In the genomic region with DNA sequence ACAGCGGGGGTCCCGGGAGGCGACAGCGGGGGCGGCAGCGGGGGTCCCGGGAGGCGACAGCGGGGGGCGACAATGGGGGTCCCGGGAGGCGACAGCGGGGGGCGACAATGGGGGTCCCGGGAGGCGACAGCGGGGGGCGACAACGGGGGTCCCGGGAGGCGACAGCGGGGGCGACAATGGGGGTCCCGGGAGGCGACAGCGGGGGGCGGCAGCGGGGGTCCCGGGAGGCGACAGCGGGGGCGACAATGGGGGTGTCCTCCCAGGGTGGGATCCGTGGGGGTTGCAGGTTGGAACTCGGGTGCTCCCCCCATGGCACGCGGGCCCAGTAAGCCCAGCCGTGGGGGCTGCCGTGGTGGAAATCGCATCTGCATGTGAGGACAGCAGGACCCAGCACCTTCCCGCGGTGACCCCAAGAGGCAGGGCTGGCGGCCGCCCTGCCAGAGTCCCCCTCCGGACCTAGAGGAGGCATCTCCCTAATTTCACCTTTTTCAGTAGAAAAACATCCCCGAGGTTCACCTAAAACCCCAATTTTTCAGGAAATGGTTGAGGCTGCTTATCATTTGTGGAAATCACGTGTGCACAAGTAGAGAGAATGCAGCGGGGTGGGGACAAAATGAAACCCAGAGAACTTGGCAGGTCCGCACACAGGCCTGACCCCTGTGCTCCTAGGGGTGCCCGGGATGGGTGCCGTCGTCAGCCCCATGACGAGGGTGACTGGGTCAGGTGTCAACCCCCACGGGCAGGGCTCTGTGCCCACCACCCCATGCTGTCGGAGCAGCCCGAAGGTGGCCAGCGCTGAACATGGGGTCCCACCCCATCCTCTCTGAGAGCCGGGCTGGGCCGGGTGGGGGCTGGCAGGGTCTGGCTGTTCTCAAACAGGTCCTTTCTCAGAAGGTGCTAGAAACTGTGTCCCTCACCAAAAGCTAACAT, we compare ENCODE assay signal across 15 cellular contexts. TPM values are rescaled to one million over a fixed set of nuclear protein-coding genes. Genes with fewer than 3 reads are reported as not detected.
DNase-seq lines count a peak whose midpoint lies in the region; ATAC-seq lines count a peak whose summit lies in the region.
"Had no signal": no experiment of that assay in that cellular context is flagged by ENCODE, and none has a peak within 500 bp of the region (broad histone marks: within the 10 kb centered on the region; RNA-seq: fewer than 3 reads in every experiment).

No MANE protein-coding gene starts in this region.

- H3K27me3 Mint-ChIP-seq in CD4-positive, CD25-positive, alpha-beta regulatory T cell = peaks cover 4% of the 10 kb centered on the region
- H3K27me3 Mint-ChIP-seq in central memory CD8-positive, alpha-beta T cell = no peaks in the 10 kb centered on the region
- peaks cover 0 to 2% (median 0%) of the 10 kb centered on the region in 5 donors for H3K27me3 Mint-ChIP-seq in naive thymus-derived CD8-positive, alpha-beta T cell

- H4K20me1 ChIP-seq in BLaER1 = no peaks in the 10 kb centered on the region

- peaks cover 9% of the 10 kb centered on the region for H3K27me3 ChIP-seq in BLaER1
- H3K27me3 ChIP-seq in CD4-positive, CD25-positive, alpha-beta regulatory T cell (ENCODE audit: control insufficient read depth, insufficient read depth, low read length) = no peaks in the 10 kb centered on the region
- H3K27me3 ChIP-seq: SJCRH30, tibial nerve had no signal

- H3K36me3 ChIP-seq in BLaER1 = no peaks in the 10 kb centered on the region
- H3K36me3 ChIP-seq in CD4-positive, CD25-positive, alpha-beta regulatory T cell (ENCODE audit: control insufficient read depth, insufficient read depth, low read length) = no peaks in the 10 kb centered on the region
- H3K36me3 ChIP-seq: left lung, SJCRH30, tibial nerve had no signal

- no peaks in the 10 kb centered on the region for H3K9me3 Mint-ChIP-seq in CD4-positive, CD25-positive, alpha-beta regulatory T cell
- H3K9me3 Mint-ChIP-seq in central memory CD8-positive, alpha-beta T cell = no peaks in the 10 kb centered on the region
- H3K9me3 Mint-ChIP-seq in naive thymus-derived CD8-positive, alpha-beta T cell = no peaks in the 10 kb centered on the region

- POLR2A ChIA-PET in naive thymus-derived CD8-positive, alpha-beta T cell (lab: Charles Lee) = no interaction called here

- H3K27ac ChIP-seq in BLaER1 = no peak overlapping the region
- H3K27ac ChIP-seq in CD4-positive, CD25-positive, alpha-beta regulatory T cell (ENCODE audit: insufficient read depth, low read length, poor library complexity, severe bottlenecking) = no peak overlapping the region
- H3K27ac ChIP-seq: left lung, parathyroid adenoma, SJCRH30 had no signal

- peak overlapping the region; percentile 7 for H3K4me2 ChIP-seq in BLaER1
- H3K4me2 ChIP-seq: smooth muscle cell had no signal

- H3K4me1 Mint-ChIP-seq in CD4-positive, CD25-positive, alpha-beta regulatory T cell = peaks cover 0 to 33% (median 20%) of the 10 kb centered on the region in 4 donors
- peaks cover 27% of the 10 kb centered on the region for H3K4me1 Mint-ChIP-seq in central memory CD8-positive, alpha-beta T cell
- peaks cover 23 to 32% (median 30%) of the 10 kb centered on the region in 4 donors for H3K4me1 Mint-ChIP-seq in naive thymus-derived CD8-positive, alpha-beta T cell

- H3K4me1 ChIP-seq in BLaER1 = peaks cover 50% of the 10 kb centered on the region
- peaks cover 37% of the 10 kb centered on the region for H3K4me1 ChIP-seq in CD4-positive, CD25-positive, alpha-beta regulatory T cell (ENCODE audit: control insufficient read depth, insufficient read depth, low read length, poor library complexity, severe bottlenecking)

- peak overlapping the region in 2 of 3 donors; percentile 69 to 88 for H3K27ac Mint-ChIP-seq in CD4-positive, CD25-positive, alpha-beta regulatory T cell
- H3K27ac Mint-ChIP-seq in central memory CD8-positive, alpha-beta T cell (ENCODE audit: low read depth) = peak overlapping the region; percentile 51
- peak overlapping the region in 3 of 10 donors; percentile 3 to 78 (median 50) for H3K27ac Mint-ChIP-seq in naive thymus-derived CD8-positive, alpha-beta T cell

- H3K9ac ChIP-seq in BLaER1 = no peak overlapping the region
- H3K9ac ChIP-seq: parathyroid adenoma had no signal

- peak overlapping the region in 3 of 4 donors; percentile 28 to 75 (median 44) for H3K4me3 Mint-ChIP-seq in CD4-positive, CD25-positive, alpha-beta regulatory T cell
- peak overlapping the region; percentile 56 for H3K4me3 Mint-ChIP-seq in central memory CD8-positive, alpha-beta T cell
- H3K4me3 Mint-ChIP-seq in naive thymus-derived CD8-positive, alpha-beta T cell = peak overlapping the region; percentile 6 to 70 (median 52)

- no peak for ATAC-seq in CD4-positive, CD25-positive, alpha-beta regulatory T cell (ENCODE audit: low read depth in 2 of 2)
- ATAC-seq in central memory CD8-positive, alpha-beta T cell (replicated peaks; ENCODE audit: extremely low read depth, poor library complexity, severe bottlenecking) = no peak
- peak in 1 of 2 donors; percentile 29 for ATAC-seq in naive thymus-derived CD8-positive, alpha-beta T cell
- ATAC-seq: left lung had no signal

- H3K4me3 ChIP-seq in BLaER1 = no peak overlapping the region
- H3K4me3 ChIP-seq in CD4-positive, CD25-positive, alpha-beta regulatory T cell (ENCODE audit: low read depth, low read length) = no peak overlapping the region
- H3K4me3 ChIP-seq: left lung, SJCRH30, smooth muscle cell, tibial nerve had no signal

- H3K36me3 Mint-ChIP-seq in CD4-positive, CD25-positive, alpha-beta regulatory T cell = no peaks in the 10 kb centered on the region
- peaks cover 9% of the 10 kb centered on the region for H3K36me3 Mint-ChIP-seq in central memory CD8-positive, alpha-beta T cell (ENCODE audit: insufficient read depth)
- H3K36me3 Mint-ChIP-seq in naive thymus-derived CD8-positive, alpha-beta T cell = no peaks in the 10 kb centered on the region

- no peak for DNase-seq in CD4-positive, CD25-positive, alpha-beta regulatory T cell
- DNase-seq in central memory CD8-positive, alpha-beta T cell (ENCODE audit: low spot score in 2 of 2) = no peak
- peak in 1 of 10 donors; percentile 15 for DNase-seq in naive thymus-derived CD8-positive, alpha-beta T cell
- DNase-seq in NCI-H69 (lab: John Stamatoyannopoulos, UW) (no peak), inferior parietal cortex (ENCODE audit: extremely low spot score) (no peak), ecto neural progenitor cell (ENCODE audit: low spot score) (no peak)
- DNase-seq: NCI-H2107, NCI-H526, OCI-M1, SJCRH30 had no signal

- no peaks in the 10 kb centered on the region for H3K9me3 ChIP-seq in BLaER1
- no peaks in the 10 kb centered on the region for H3K9me3 ChIP-seq in CD4-positive, CD25-positive, alpha-beta regulatory T cell (ENCODE audit: control insufficient read depth in 2 of 2, low read length in 2 of 2)
- H3K9me3 ChIP-seq: left lung, tibial nerve had no signal

RNA-seq across cellular contexts. Expression of a gene that starts 10.5 kb away (rescaled TPM):
- total RNA-seq in CD4-positive, CD25-positive, alpha-beta regulatory T cell = 22.7 TPM
- 1 to 10 TPM in 1 of 4 donors, under 1 TPM in 3; 0.47 to 3.1 (median 0.74) TPM for polyA plus RNA-seq in CD4-positive, CD25-positive, alpha-beta regulatory T cell
- 1 to 10 TPM; 4.1 to 4.6 TPM for total RNA-seq in naive thymus-derived CD8-positive, alpha-beta T cell
- 1 to 10 TPM in 2 of 3 donors, under 1 TPM in 1; 0.42 to 4.8 (median 1.3) TPM for polyA plus RNA-seq in naive thymus-derived CD8-positive, alpha-beta T cell
